In the genomic region with DNA sequence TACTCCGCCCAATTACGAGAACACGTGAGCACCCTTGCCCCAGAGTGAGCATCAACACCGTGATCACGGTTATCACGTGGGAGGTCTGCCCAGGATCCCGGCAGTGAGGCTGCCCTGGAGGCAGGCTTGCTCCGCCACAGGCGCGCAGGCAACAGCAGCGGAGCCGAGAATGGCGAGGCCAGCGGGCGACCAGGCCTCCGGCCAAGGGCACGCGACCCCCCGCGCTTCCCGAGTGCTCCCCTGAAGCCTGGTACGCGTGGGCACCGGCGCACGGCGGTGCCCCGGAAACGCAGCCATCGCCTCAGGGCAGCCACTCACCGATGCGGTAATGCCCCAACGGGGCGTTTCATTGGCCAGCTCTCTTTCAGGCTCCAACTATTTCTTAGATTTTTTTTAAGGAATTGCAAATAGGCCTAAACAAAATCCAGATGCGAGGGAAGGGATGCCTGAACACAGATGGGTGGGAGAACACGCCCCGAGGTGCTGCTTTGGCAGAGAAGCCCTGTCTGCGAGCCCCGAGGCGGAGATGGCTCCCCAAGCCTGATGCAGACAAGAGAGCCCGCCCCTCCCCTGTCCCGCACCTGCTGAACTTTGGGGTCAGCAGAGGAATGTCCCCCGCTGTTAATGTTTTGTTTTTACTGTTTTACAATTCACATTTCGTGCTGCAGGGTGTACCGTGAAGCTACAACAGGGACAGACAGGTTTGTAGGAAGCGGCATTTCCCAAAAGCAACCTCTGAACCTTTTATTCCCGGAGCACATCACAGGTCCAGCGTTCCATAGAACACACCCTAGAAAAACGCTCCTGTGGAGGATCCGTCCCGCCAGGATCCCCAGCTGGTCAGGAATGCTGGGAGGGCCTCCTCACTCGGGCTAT, we compare ENCODE assay signal across 8 cellular contexts.
DNase-seq lines count a peak whose midpoint lies in the region; ATAC-seq, FAIRE-seq and TF ChIP-seq lines count a peak whose summit lies in the region.

No MANE protein-coding gene starts in this region.

- H3K9me3 ChIP-seq in keratinocyte (ENCODE audit: control insufficient read depth, low read depth, low read length) (no peaks in the 10 kb centered on the region), smooth muscle cell (replicated peaks; ENCODE audit: low read depth) (no peaks in the 10 kb centered on the region)

- FAIRE-seq in keratinocyte (lab: Jason Lieb, UNC) = peak; percentile 9

- 4% methylated on average over 52 of the region's 52 CpGs for WGBS in smooth muscle cell (ENCODE audit: low lambda C conversion rate)

- no peaks in the 10 kb centered on the region for H3K36me3 ChIP-seq in keratinocyte (ENCODE audit: control insufficient read depth in 2 of 2, extremely low read depth in 1 of 2, insufficient read depth in 2 of 2, low read length in 2 of 2)
- H3K36me3 ChIP-seq in smooth muscle cell (ENCODE audit: low read depth) = no peaks in the 10 kb centered on the region

- H3K79me2 ChIP-seq in keratinocyte (ENCODE audit: control insufficient read depth, insufficient read depth, low read length) (no peaks in the 10 kb centered on the region), smooth muscle cell (ENCODE audit: low read depth) (no peaks in the 10 kb centered on the region)

- POLR2A ChIA-PET in AG04449 (lab: Yijun Ruan, JAX) = interaction anchor here (0.6 kb wide), 1 partner anchor 334 kb away, joined by 6 read pairs; no protein-coding TSS in a partner anchor

- DNase-seq in AG04449 (ENCODE audit: low read depth, low spot score) = no peak
- DNase-seq in HT-29 (ENCODE audit: low spot score) = peak; percentile 52
- DNase-seq in cerebellar cortex (ENCODE audit: low spot score) = peak; percentile 53
- no peak for DNase-seq in keratinocyte (ENCODE audit: low read depth, low spot score)
- DNase-seq in smooth muscle cell (lab: John Stamatoyannopoulos, UW; ENCODE audit: unreplicated experiment) = peak; percentile 5
- DNase-seq in NCI-H1694 (lab: John Stamatoyannopoulos, UW) = no peak
- DNase-seq in NCI-H2196 treated with DMSO at 0.1 percent for 48 hours (lab: John Stamatoyannopoulos, UW; ENCODE audit: unreplicated experiment) = no peak

- H3K4me1 ChIP-seq in keratinocyte (ENCODE audit: control insufficient read depth, extremely low read depth, insufficient read depth, low read length) = peaks cover 6% of the 10 kb centered on the region
- H3K4me1 ChIP-seq in smooth muscle cell (ENCODE audit: low read depth) = peaks cover 5% of the 10 kb centered on the region

- H4K20me1 ChIP-seq in keratinocyte (ENCODE audit: control insufficient read depth, extremely low read depth, insufficient read depth, low read length) = no peaks in the 10 kb centered on the region
- H4K20me1 ChIP-seq in smooth muscle cell (ENCODE audit: low read depth) = no peaks in the 10 kb centered on the region

- H3K9ac ChIP-seq in keratinocyte (ENCODE audit: control insufficient read depth, extremely low read depth, insufficient read depth, low read length) = peak overlapping the region; percentile 69
- H3K9ac ChIP-seq in smooth muscle cell (ENCODE audit: low read depth) = peak overlapping the region; percentile 44

- H2AFZ ChIP-seq in keratinocyte (ENCODE audit: control insufficient read depth, low read length) (peak overlapping the region; percentile 94), smooth muscle cell (ENCODE audit: low read depth) (peak overlapping the region; percentile 44)

- no peak for ATAC-seq in HG03135 (IDR thresholded peaks at IDR 0.05; ENCODE audit: unreplicated experiment)

- no peaks in the 10 kb centered on the region for H3F3A ChIP-seq in smooth muscle cell (ENCODE audit: low read depth)

- H3K4me3 ChIP-seq in AG04449 (ENCODE audit: low read depth, low read length) = peak overlapping the region; percentile 58
- peak overlapping the region; percentile 38 to 62 (median 48) for H3K4me3 ChIP-seq in keratinocyte (ENCODE audit: control insufficient read depth in 2 of 3, extremely low read depth in 1 of 3, insufficient read depth in 2 of 3, low read depth in 1 of 3, low read length in 3 of 3)
- peak overlapping the region; percentile 57 for H3K4me3 ChIP-seq in smooth muscle cell

- no peaks in the 10 kb centered on the region for H3K9me1 ChIP-seq in keratinocyte (ENCODE audit: control insufficient read depth, extremely low read depth, insufficient read depth, low read length)

- no peaks in the 10 kb centered on the region for H3K27me3 ChIP-seq in keratinocyte (ENCODE audit: control insufficient read depth, extremely low read depth, insufficient read depth, low read length)
- peaks cover 8% of the 10 kb centered on the region for H3K27me3 ChIP-seq in smooth muscle cell (ENCODE audit: low read depth)

- CTCF ChIA-PET in AG04449 (lab: Yijun Ruan, JAX) = no interaction called here

- H3K27ac ChIP-seq in keratinocyte (ENCODE audit: control insufficient read depth, insufficient read depth, low read length) (no peak overlapping the region), smooth muscle cell (ENCODE audit: low read depth) (no peak overlapping the region)

- dilution Hi-C loops in keratinocyte (cut with MboI; ENCODE audit: extremely low pct_ligation_motif_present, low sequenced_read_pairs) = no loop called here

- H3K4me2 ChIP-seq in keratinocyte (ENCODE audit: control insufficient read depth, extremely low read depth, insufficient read depth, low read depth, low read length) (peak overlapping the region; percentile 81), smooth muscle cell (peak overlapping the region; percentile 90)

- TF ChIP-seq CTCF in AG04449 (IDR thresholded peaks at IDR 0.05; ENCODE audit: insufficient read depth, low read length, missing control alignments) (no peak), keratinocyte (optimal IDR thresholded peaks at IDR 0.05 in 1 of 3, IDR thresholded peaks at IDR 0.05 in 1 of 3, conservative IDR thresholded peaks at IDR 0.05 in 1 of 3; ENCODE audit: extremely low read depth in 1 of 3, insufficient read depth in 2 of 3, low read length in 3 of 3) (no peak), smooth muscle cell (IDR thresholded peaks at IDR 0.05; ENCODE audit: borderline replicate concordance, insufficient read depth, poor library complexity, severe bottlenecking) (no peak)

Comparison
In these comparisons a context has a peak if more than half of its experiments do, and no peak if none do; other contexts are left out.
1. DNase-seq: peak in HT-29 (single experiment), cerebellar cortex (single experiment) and smooth muscle cell (single experiment); none in AG04449 (single experiment), keratinocyte (single experiment), NCI-H1694 (single experiment) and NCI-H2196 treated with DMSO at 0.1 percent for 48 hours (single experiment).
2. Peak in every context shown above with its lines, with median percentiles within 50 percentile points of each other: H3K4me3 ChIP-seq.